Comparison of ENCODE assay signal across 27 cellular contexts in the genomic region with DNA sequence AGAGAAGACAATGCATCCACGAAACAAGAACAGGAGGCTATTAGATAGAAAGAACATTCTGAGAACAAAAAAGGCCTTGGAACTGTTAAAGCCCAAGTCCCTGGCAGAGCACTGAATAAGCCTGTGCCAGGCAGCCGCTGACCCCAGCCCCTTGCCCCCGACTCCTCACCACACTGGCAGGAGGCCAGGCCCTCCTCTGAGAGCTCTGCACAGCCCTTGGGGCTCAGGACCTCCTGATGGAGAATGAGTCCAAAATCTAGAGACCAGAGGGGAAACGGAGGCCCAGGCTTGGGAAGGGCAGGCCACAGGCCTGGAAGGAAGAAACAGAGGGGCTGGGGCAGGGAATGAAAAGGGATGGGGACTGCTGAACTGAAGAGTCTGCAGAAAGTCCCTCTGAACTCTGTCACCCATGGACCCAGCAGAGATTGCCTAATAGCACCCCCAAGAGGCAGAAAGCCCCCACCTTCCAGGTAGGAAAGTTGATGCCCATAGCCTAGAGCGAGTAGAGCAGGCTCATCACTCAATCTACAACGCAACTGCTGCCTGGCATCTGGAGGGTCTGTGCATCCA. TPM values are rescaled to one million over a fixed set of nuclear protein-coding genes. Genes with fewer than 3 reads are reported as not detected.
DNase-seq lines count a peak whose midpoint lies in the region; ATAC-seq and TF ChIP-seq lines count a peak whose summit lies in the region.
"Had no signal": no experiment of that assay in that cellular context is flagged by ENCODE, and none has a peak within 500 bp of the region (broad histone marks: within the 10 kb centered on the region; RNA-seq: fewer than 3 reads in every experiment).

No MANE protein-coding gene starts in this region.

- H3K36me3 ChIP-seq in osteoblast (ENCODE audit: insufficient read depth, low read length), result no peaks in the 10 kb centered on the region
- H3K36me3 ChIP-seq: adrenal gland, cardiac muscle cell, esophagus muscularis mucosa had no signal

- DNase-seq in stimulated activated naive CD8-positive, alpha-beta T cell treated with anti-CD3 and anti-CD28 coated beads, Interleukin-15, amount 100 ng/mL, for 72 hours, result no peak
- no peak for DNase-seq in stimulated activated naive CD8-positive, alpha-beta T cell treated with anti-CD3 and anti-CD28 coated beads, Interleukin-15, Interleukin-2, amounts not matched to agents 100 U/mL and 50 U/mL, for 24 hours
- DNase-seq in osteoblast (ENCODE audit: insufficient read length, low spot score, missing footprints) (peak; percentile 25), MCF 10A (ENCODE audit: unreplicated experiment) (no peak), NCI-H1417 (lab: John Stamatoyannopoulos, UW) (no peak), COR-L47 (lab: John Stamatoyannopoulos, UW) (no peak), NCI-H345 treated with DMSO at 0.1 percent for 48 hours (lab: John Stamatoyannopoulos, UW; ENCODE audit: unreplicated experiment) (no peak)
- DNase-seq: ACHN; activated CD4-positive, alpha-beta memory T cell treated with anti-CD3 and anti-CD28 coated beads, Interleukin-2, amount 10 ng/mL, durations not matched to agents 7 days and 5 days; activated T-cell treated with anti-CD3 and anti-CD28 coated beads for 4 hours; CD4-positive, CD25-positive, alpha-beta regulatory T cell; DMS153; GF-D8; NCI-H1694; stimulated activated CD4-positive, alpha-beta T cell treated with anti-CD3 and anti-CD28 coated beads, Interleukin-15, amount 100 ng/mL, for 24 hours; substantia nigra; T-helper 9 cell had no signal

- no peaks in the 10 kb centered on the region for H4K20me1 ChIP-seq in osteoblast (ENCODE audit: insufficient read depth, low read length)

- no peaks in the 10 kb centered on the region for H3K79me2 ChIP-seq in osteoblast (ENCODE audit: insufficient read depth, low read length)

- POLR2A ChIA-PET in MCF 10A (lab: Yijun Ruan, JAX), result no interaction called here

- H3K9me3 ChIP-seq in osteoblast (ENCODE audit: low read depth, low read length), result no peaks in the 10 kb centered on the region
- H3K9me3 ChIP-seq: adrenal gland, esophagus muscularis mucosa had no signal

- no peak overlapping the region for H2AFZ ChIP-seq in osteoblast (ENCODE audit: low read length)

- no peak overlapping the region for H3K27ac ChIP-seq in osteoblast (ENCODE audit: low read depth, low read length)
- H3K27ac ChIP-seq: adrenal gland, cardiac muscle cell, esophagus muscularis mucosa had no signal

- no peak for TF ChIP-seq CTCF in brain (conservative IDR thresholded peaks at IDR 0.05)
- no peak for TF ChIP-seq CTCF in osteoblast (IDR thresholded peaks at IDR 0.05; ENCODE audit: extremely low read depth, low read depth, low read length)
- TF ChIP-seq CTCF in MCF 10A (IDR thresholded peaks at IDR 0.05; ENCODE audit: unreplicated experiment), result no peak

- CTCF ChIA-PET in MCF 10A (lab: Yijun Ruan, JAX), result interaction anchor here (0.6 to 1.6 kb wide), 4 partner anchors 27 to 134 kb away, joined by 3 read pairs; no protein-coding TSS in a partner anchor

- peak; percentile 4 for ATAC-seq in stimulated activated naive CD8-positive, alpha-beta T cell treated with anti-CD3 and anti-CD28 coated beads, Interleukin-15, amount 100 ng/mL, for 72 hours
- no peak for ATAC-seq in stimulated activated naive CD8-positive, alpha-beta T cell treated with anti-CD3 and anti-CD28 coated beads, Interleukin-15, Interleukin-2, amounts not matched to agents 100 U/mL and 50 U/mL, for 24 hours
- ATAC-seq: GM12878, K562, Panc1 had no signal

- H3K36me3 Mint-ChIP-seq in brain (no peaks in the 10 kb centered on the region), MCF 10A (ENCODE audit: insufficient read depth, unreplicated experiment) (no peaks in the 10 kb centered on the region)
- H3K36me3 Mint-ChIP-seq: CD4-positive, CD25-positive, alpha-beta regulatory T cell had no signal

- H3K27me3 Mint-ChIP-seq in stimulated activated naive CD8-positive, alpha-beta T cell treated with anti-CD3 and anti-CD28 coated beads, Interleukin-15, amount 100 ng/mL, for 72 hours, result no peaks in the 10 kb centered on the region
- H3K27me3 Mint-ChIP-seq in brain (peaks cover 10% of the 10 kb centered on the region), MCF 10A (ENCODE audit: insufficient read depth, unreplicated experiment) (peaks cover 11% of the 10 kb centered on the region)
- H3K27me3 Mint-ChIP-seq: activated CD4-positive, alpha-beta memory T cell treated with anti-CD3 and anti-CD28 coated beads, Interleukin-2, amount 10 ng/mL, durations not matched to agents 7 days and 5 days had no signal

- no peaks in the 10 kb centered on the region for H3K27me3 ChIP-seq in osteoblast (ENCODE audit: insufficient read depth, low read length)
- H3K27me3 ChIP-seq: adrenal gland, cardiac muscle cell, esophagus muscularis mucosa had no signal

- intact Hi-C loops in MCF 10A (cut with micrococcal nuclease), result no loop called here

- no peak overlapping the region for H3K4me2 ChIP-seq in osteoblast (ENCODE audit: insufficient read depth, low read length)

- peak overlapping the region in 1 of 2 donors; percentile 58 for H3K27ac Mint-ChIP-seq in stimulated activated naive CD8-positive, alpha-beta T cell treated with anti-CD3 and anti-CD28 coated beads, Interleukin-15, amount 100 ng/mL, for 72 hours
- H3K27ac Mint-ChIP-seq in brain (peak overlapping the region in 3 of 5 experiments; percentile 8 to 91 (median 42)), MCF 10A (ENCODE audit: low read depth, unreplicated experiment) (no peak overlapping the region)
- H3K27ac Mint-ChIP-seq: activated CD4-positive, alpha-beta memory T cell treated with anti-CD3 and anti-CD28 coated beads, Interleukin-2, amount 10 ng/mL, durations not matched to agents 7 days and 5 days; CD4-positive, CD25-positive, alpha-beta regulatory T cell had no signal

- no peak overlapping the region for H3K4me3 Mint-ChIP-seq in stimulated activated naive CD8-positive, alpha-beta T cell treated with anti-CD3 and anti-CD28 coated beads, Interleukin-15, amount 100 ng/mL, for 72 hours
- H3K4me3 Mint-ChIP-seq in brain (peak overlapping the region in 1 of 5 experiments; percentile 5), MCF 10A (ENCODE audit: unreplicated experiment) (no peak overlapping the region)
- H3K4me3 Mint-ChIP-seq: activated CD4-positive, alpha-beta memory T cell treated with anti-CD3 and anti-CD28 coated beads, Interleukin-2, amount 10 ng/mL, durations not matched to agents 7 days and 5 days; CD4-positive, CD25-positive, alpha-beta regulatory T cell; neural crest cell had no signal

- H3K4me3 ChIP-seq in osteoblast (ENCODE audit: insufficient read depth, low read length), result no peak overlapping the region
- H3K4me3 ChIP-seq: adrenal gland, cardiac muscle cell, esophagus muscularis mucosa, GM12878, K562 had no signal

- no peaks in the 10 kb centered on the region for H3K4me1 ChIP-seq in osteoblast (ENCODE audit: insufficient read depth, low read length)

- no peaks in the 10 kb centered on the region for H3K4me1 Mint-ChIP-seq in stimulated activated naive CD8-positive, alpha-beta T cell treated with anti-CD3 and anti-CD28 coated beads, Interleukin-15, amount 100 ng/mL, for 72 hours
- peaks cover 81% of the 10 kb centered on the region for H3K4me1 Mint-ChIP-seq in brain
- peaks cover 5% of the 10 kb centered on the region for H3K4me1 Mint-ChIP-seq in MCF 10A (ENCODE audit: insufficient read depth, unreplicated experiment)
- H3K4me1 Mint-ChIP-seq: activated CD4-positive, alpha-beta memory T cell treated with anti-CD3 and anti-CD28 coated beads, Interleukin-2, amount 10 ng/mL, durations not matched to agents 7 days and 5 days; CD4-positive, CD25-positive, alpha-beta regulatory T cell had no signal

- H3K9me3 Mint-ChIP-seq in stimulated activated naive CD8-positive, alpha-beta T cell treated with anti-CD3 and anti-CD28 coated beads, Interleukin-15, amount 100 ng/mL, for 72 hours, result no peaks in the 10 kb centered on the region
- peaks cover 0 to 2% (median 0%) of the 10 kb centered on the region in 5 experiments for H3K9me3 Mint-ChIP-seq in brain
- no peaks in the 10 kb centered on the region for H3K9me3 Mint-ChIP-seq in MCF 10A (ENCODE audit: unreplicated experiment)
- H3K9me3 Mint-ChIP-seq: activated CD4-positive, alpha-beta memory T cell treated with anti-CD3 and anti-CD28 coated beads, Interleukin-2, amount 10 ng/mL, durations not matched to agents 7 days and 5 days; CD4-positive, CD25-positive, alpha-beta regulatory T cell; neural crest cell had no signal

- BruUV-seq in MCF 10A (replicated peaks; lab: Mats Ljungman, UMichigan), result no TSS peak

RNA-seq across cellular contexts. Expression of gene TNS1, which starts 18.3 kb away (rescaled TPM):
- 23.1 TPM for polyA plus RNA-seq in brain (ENCODE audit: insufficient read depth, low read depth, low replicate concordance)
- total RNA-seq in osteoblast, result 45.7 and 48.9 TPM in 2 replicates
- total RNA-seq in MCF 10A (2022), result 2.9 and 3.3 TPM in 2 replicates
- polyA plus RNA-seq: CD4-positive, CD25-positive, alpha-beta regulatory T cell had no signal

RNA-seq across cellular contexts. Expression of gene RUFY4, which starts 48.0 kb away (rescaled TPM):
- not detected for polyA plus RNA-seq in brain (ENCODE audit: insufficient read depth, low read depth, low replicate concordance)
- total RNA-seq in osteoblast (not detected in 2 replicates), MCF 10A (2022) (not detected in 2 replicates)
- total RNA-seq: cardiac muscle cell, K562, neural crest cell, renal cortical epithelial cell, SK-MEL-5 had no signal
- polyA plus RNA-seq: cardiac muscle cell, K562 had no signal

Comparison
In these comparisons a context has a peak if more than half of its experiments do, and no peak if none do; other contexts are left out.
1. RNA of gene TNS1, which starts 18.3 kb away (total RNA-seq): 45.7 to 48.9 TPM in osteoblast; 2.9 to 3.3 TPM in MCF 10A; every median in the first group is over 10 times any median in the second.